9 cellular contexts compared by ENCODE assay signal in the genomic region with DNA sequence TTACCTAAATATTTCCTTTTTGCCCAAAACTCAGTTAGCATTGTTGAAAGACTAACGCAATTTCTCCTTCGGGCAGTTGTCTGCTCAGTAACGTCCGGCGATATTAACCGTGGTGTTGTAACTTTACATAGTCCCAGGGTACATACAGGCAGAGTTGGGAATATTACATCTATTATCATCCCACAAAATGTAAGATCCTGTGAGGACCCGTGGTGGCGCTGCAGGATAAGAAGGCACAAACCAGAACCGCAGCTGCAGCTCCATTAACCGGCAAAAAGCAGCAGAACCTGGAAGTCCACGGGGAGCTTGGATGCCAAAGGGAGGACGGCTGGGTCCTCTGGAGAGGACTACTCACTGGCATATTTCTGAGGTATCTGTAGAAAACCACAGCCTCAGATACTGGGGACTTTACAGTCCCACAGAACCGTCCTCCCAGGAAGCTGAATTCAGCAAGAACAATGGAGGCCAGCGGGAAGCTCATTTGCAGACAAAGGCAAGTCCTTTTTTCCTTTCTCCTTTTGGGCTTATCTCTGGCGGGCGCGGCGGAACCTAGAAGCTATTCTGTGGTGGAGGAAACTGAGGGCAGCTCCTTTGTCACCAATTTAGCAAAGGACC. TPM values are rescaled to one million over a fixed set of nuclear protein-coding genes. Genes with fewer than 3 reads are reported as not detected.
A peak's percentile ranks its signal among the peaks of the same experiment; 100 is the strongest.
DNase-seq lines count a peak whose midpoint lies in the region; ATAC-seq and TF ChIP-seq lines count a peak whose summit lies in the region.
"Not testable (repeated sequence)": the region's sequence is repeated elsewhere in the genome, so short reads cannot be mapped to it uniquely, and the experiment has no call there.
"Had no signal": no experiment of that assay in that cellular context is flagged by ENCODE, and none has a peak within 500 bp of the region (broad histone marks: within the 10 kb centered on the region; RNA-seq: fewer than 3 reads in every experiment).

A gene (plus strand): TSS at position 214 of the 615 bp plus-strand sequence. CDS start 245 bp downstream, at position 459.

- H3K79me2 ChIP-seq in GM23248 (ENCODE audit: insufficient read depth); mammary epithelial cell (ENCODE audit: insufficient read depth, low read length): not testable (repeated sequence)

- H3K36me3 ChIP-seq in BE2C; GM23248 (ENCODE audit: low read depth); mammary epithelial cell (ENCODE audit: insufficient read depth, low read length): not testable (repeated sequence)

- peak; percentile 63 for TF ChIP-seq CTCF in BE2C (IDR thresholded peaks at IDR 0.05; ENCODE audit: low read depth, low read length)
- TF ChIP-seq CTCF in mammary epithelial cell (conservative IDR thresholded peaks at IDR 0.05 in 1 of 2, IDR thresholded peaks at IDR 0.05 in 1 of 2; ENCODE audit: extremely low read depth in 1 of 2, insufficient read depth in 1 of 2, low read depth in 1 of 2, low read length in 2 of 2) = not testable (repeated sequence)

- in situ Hi-C loops in GM23248 (cut with MboI); mammary epithelial cell (cut with MboI; ENCODE audit: low sequenced_read_pairs in 2 of 2): not testable (repeated sequence)

- intact Hi-C loops in mammary epithelial cell (cut with micrococcal nuclease); left ventricle myocardium superior (cut with micrococcal nuclease): not testable (repeated sequence)

- H3K9me3 ChIP-seq in BE2C; GM23248 (ENCODE audit: low read depth); mammary epithelial cell (replicated peaks; ENCODE audit: insufficient read depth, low read length): not testable (repeated sequence)

- not testable (repeated sequence) for H3K27me3 ChIP-seq in BE2C; GM23248 (replicated peaks; ENCODE audit: insufficient read depth); mammary epithelial cell (ENCODE audit: insufficient read depth, low read length)

- H4K20me1 ChIP-seq in GM23248 (ENCODE audit: insufficient read depth); mammary epithelial cell (ENCODE audit: insufficient read depth, low read length): not testable (repeated sequence)

- not testable (repeated sequence) for H3F3A ChIP-seq in GM23248 (ENCODE audit: insufficient read depth)

- peak; percentile 57 for ATAC-seq in left ventricle myocardium superior

- not testable (repeated sequence) for H3K9ac ChIP-seq in GM23248; mammary epithelial cell (ENCODE audit: insufficient read depth, low read length)

- H3K4me2 ChIP-seq in GM23248 (ENCODE audit: unreplicated experiment) = peak within 1 kb of the TSS; percentile 27
- H3K4me2 ChIP-seq in mammary epithelial cell (ENCODE audit: insufficient read depth, low read depth, low read length) = not testable (repeated sequence)

- H3K9me2 ChIP-seq in GM23248 (ENCODE audit: insufficient read depth) = not testable (repeated sequence)

- not testable (repeated sequence) for H3K4me1 ChIP-seq in BE2C; GM23248 (ENCODE audit: insufficient read depth); mammary epithelial cell (ENCODE audit: insufficient read depth, low read length)

- peak within 1 kb of the TSS; percentile 40; the same call in 1 of the 2 replicates for H2AFZ ChIP-seq in GM23248
- H2AFZ ChIP-seq in mammary epithelial cell (ENCODE audit: low read depth, low read length) = not testable (repeated sequence)

- not testable (repeated sequence) for H3K27ac ChIP-seq in GM23248; mammary epithelial cell (ENCODE audit: insufficient read depth, low read depth, low read length)

- BruUV-seq in mammary epithelial cell (replicated peaks; lab: Mats Ljungman, UMichigan) = not testable (repeated sequence)

- CTCF ChIA-PET in mammary epithelial cell (lab: Charles Lee; ENCODE audit: low non-redundant PET) = interaction anchor here (0.6 to 0.8 kb wide), 2 partner anchors 46 to 83 kb away, joined by 4 to 5 read pairs; a partner anchor contains a TSS

- H3K4me3 ChIP-seq in BE2C (ENCODE audit: low read depth, low read length) (peak within 1 kb of the TSS; percentile 11; the same call in 1 of the 2 replicates), GM23248 (peak within 1 kb of the TSS; percentile 28; the same call in 1 of the 2 replicates)
- H3K4me3 ChIP-seq in mammary epithelial cell (replicated peaks in 1 of 3; ENCODE audit: insufficient read depth in 1 of 3, low read depth in 2 of 3, low read length in 3 of 3) = not testable (repeated sequence)

- dilution Hi-C loops in mammary epithelial cell (cut with HindIII; ENCODE audit: low sequenced_read_pairs) = not testable (repeated sequence)

- DNase-seq in BE2C (peak; percentile 72), GM23248 (peak; percentile 64), HuH-7.5 (ENCODE audit: low spot score) (peak; percentile 88), NCI-H2196 treated with DMSO at 0.1 percent for 48 hours (lab: John Stamatoyannopoulos, UW; ENCODE audit: unreplicated experiment) (peak; percentile 29), SHP77 (lab: John Stamatoyannopoulos, UW) (peak; percentile 50 to 62), mammary epithelial cell (peak; percentile 12)
- DNase-seq in left ventricle myocardium superior = not testable (repeated sequence)

- WGBS in GM23248 (ENCODE audit: low coverage in 1 of 2, low lambda C conversion rate in 2 of 2, missing lambda C conversion rate in 2 of 2), 2 experiments = 31% methylated on average over 18 of the region's 18 CpGs
- WGBS in mammary epithelial cell (ENCODE audit: low coverage, missing lambda C conversion rate) = 46% methylated on average over 14 of the region's 18 CpGs

RNA-seq across cellular contexts. Expression of the gene that starts here (rescaled TPM):
- polyA plus RNA-seq in BE2C (2012; ENCODE audit: insufficient read depth, insufficient read length, low read depth) = 9.6 TPM
- total RNA-seq in GM23248 (2014; rRNA removed; shearing (Covaris generic)) = 2.1 and 2.9 TPM in 2 replicates
- 0.83 and 1.0 TPM in 2 replicates for polyA plus RNA-seq in GM23248 (2016; fragmentation: Nextera tagmentation; extraction: Ambion mirVana)
- under 1 TPM; 0.17 to 0.40 TPM for total RNA-seq in mammary epithelial cell
- 0.03 TPM for polyA plus RNA-seq in mammary epithelial cell
- not detected for polyA minus RNA-seq in mammary epithelial cell
- 1.8 TPM for total RNA-seq in left ventricle myocardium superior
- total RNA-seq: naive thymus-derived CD4-positive, alpha-beta T cell; T-cell had no signal
- polyA plus RNA-seq: naive thymus-derived CD4-positive, alpha-beta T cell had no signal

Comparison
In these comparisons a context has a peak if more than half of its experiments do, and no peak if none do; other contexts are left out.
1. Peak in DNase-seq in mammary epithelial cell; RNA of the gene not detected or under 1 TPM.